In the genomic region with DNA sequence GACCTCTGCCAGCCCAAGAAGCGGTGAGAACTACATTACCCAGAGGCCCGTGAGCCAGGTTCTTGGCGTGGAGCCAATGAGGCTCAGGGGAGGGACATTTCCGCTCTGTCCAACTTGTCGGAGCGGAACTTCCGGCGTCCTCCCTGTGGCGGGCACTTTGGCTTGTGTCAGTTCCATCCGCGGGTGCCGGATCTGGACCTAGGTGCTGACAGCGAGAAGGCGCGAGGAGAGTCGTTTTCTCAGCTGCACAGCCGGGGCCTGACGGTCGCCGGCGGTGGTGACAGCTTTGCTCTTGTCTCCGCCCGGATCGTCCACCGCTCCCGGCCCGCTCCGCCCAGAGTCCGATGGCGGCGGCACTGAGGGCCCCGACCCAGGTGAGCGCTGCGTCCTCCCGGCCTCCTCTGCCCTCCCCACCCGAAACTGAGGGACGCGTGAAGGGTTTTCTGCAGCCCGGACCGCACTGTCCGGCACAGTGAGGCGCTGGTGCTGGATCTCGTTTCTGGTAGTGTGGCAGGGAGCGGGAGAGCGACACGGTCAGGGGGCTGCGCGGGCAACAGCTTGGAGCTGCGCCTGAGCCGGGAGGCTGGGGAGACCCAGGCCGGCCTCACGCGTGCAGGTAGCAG, we compare ENCODE assay signal across 1 cellular context.
A peak's percentile ranks its signal among the peaks of the same experiment; 100 is the strongest.
TF ChIP-seq lines count a peak whose summit lies in the region.

A gene (plus strand): TSS at position 125 of the 623 bp plus-strand sequence. CDS start 4,461 bp downstream, outside the sequence.

TF ChIP-seq in HepG2, 621 proteins besides CTCF, POLR2A, EP300 and RAD21 (continued from another document and continues in another):
- TF ChIP-seq, protein P1, sequence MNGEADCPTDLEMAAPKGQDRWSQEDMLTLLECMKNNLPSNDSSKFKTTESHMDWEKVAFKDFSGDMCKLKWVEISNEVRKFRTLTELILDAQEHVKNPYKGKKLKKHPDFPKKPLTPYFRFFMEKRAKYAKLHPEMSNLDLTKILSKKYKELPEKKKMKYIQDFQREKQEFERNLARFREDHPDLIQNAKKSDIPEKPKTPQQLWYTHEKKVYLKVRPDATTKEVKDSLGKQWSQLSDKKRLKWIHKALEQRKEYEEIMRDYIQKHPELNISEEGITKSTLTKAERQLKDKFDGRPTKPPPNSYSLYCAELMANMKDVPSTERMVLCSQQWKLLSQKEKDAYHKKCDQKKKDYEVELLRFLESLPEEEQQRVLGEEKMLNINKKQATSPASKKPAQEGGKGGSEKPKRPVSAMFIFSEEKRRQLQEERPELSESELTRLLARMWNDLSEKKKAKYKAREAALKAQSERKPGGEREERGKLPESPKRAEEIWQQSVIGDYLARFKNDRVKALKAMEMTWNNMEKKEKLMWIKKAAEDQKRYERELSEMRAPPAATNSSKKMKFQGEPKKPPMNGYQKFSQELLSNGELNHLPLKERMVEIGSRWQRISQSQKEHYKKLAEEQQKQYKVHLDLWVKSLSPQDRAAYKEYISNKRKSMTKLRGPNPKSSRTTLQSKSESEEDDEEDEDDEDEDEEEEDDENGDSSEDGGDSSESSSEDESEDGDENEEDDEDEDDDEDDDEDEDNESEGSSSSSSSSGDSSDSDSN (CRISPR knock-in tag; IDR thresholded peaks at IDR 0.05) = peak; percentile 68
- no peak for TF ChIP-seq ZNF10 (CRISPR knock-in tag; IDR thresholded peaks at IDR 0.05; ENCODE audit: borderline replicate concordance, low read depth)
- TF ChIP-seq ZNF562 (CRISPR knock-in tag; IDR thresholded peaks at IDR 0.05; ENCODE audit: borderline replicate concordance) = no peak
- TF ChIP-seq, protein P2, sequence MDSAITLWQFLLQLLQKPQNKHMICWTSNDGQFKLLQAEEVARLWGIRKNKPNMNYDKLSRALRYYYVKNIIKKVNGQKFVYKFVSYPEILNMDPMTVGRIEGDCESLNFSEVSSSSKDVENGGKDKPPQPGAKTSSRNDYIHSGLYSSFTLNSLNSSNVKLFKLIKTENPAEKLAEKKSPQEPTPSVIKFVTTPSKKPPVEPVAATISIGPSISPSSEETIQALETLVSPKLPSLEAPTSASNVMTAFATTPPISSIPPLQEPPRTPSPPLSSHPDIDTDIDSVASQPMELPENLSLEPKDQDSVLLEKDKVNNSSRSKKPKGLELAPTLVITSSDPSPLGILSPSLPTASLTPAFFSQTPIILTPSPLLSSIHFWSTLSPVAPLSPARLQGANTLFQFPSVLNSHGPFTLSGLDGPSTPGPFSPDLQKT (CRISPR knock-in tag; IDR thresholded peaks at IDR 0.05; ENCODE audit: borderline replicate concordance) = no peak
- TF ChIP-seq MZF1 (CRISPR knock-in tag; IDR thresholded peaks at IDR 0.05; ENCODE audit: borderline replicate concordance) = no peak
- peak; percentile 36; the same call in 1 of the 2 replicates for TF ChIP-seq CBX5 (CRISPR knock-in tag; IDR thresholded peaks at IDR 0.05; ENCODE audit: borderline replicate concordance)
- peak; percentile 67 for TF ChIP-seq KMT2B (CRISPR knock-in tag; IDR thresholded peaks at IDR 0.05)
- TF ChIP-seq ZNF713 (CRISPR knock-in tag; IDR thresholded peaks at IDR 0.05) = no peak
- no peak for TF ChIP-seq ZFP36 (IDR thresholded peaks at IDR 0.05; ENCODE audit: borderline replicate concordance, low read depth, low read length, partially characterized antibody)
- TF ChIP-seq YEATS2 (CRISPR knock-in tag; IDR thresholded peaks at IDR 0.05; ENCODE audit: borderline replicate concordance) = peak; percentile 84; the same call in 1 of the 2 replicates
- no peak for TF ChIP-seq PRMT3 (CRISPR knock-in tag; IDR thresholded peaks at IDR 0.05; ENCODE audit: borderline replicate concordance, low read depth)
- TF ChIP-seq GPN1 (CRISPR knock-in tag; IDR thresholded peaks at IDR 0.05; ENCODE audit: borderline replicate concordance) = no peak
- TF ChIP-seq, protein P3, sequence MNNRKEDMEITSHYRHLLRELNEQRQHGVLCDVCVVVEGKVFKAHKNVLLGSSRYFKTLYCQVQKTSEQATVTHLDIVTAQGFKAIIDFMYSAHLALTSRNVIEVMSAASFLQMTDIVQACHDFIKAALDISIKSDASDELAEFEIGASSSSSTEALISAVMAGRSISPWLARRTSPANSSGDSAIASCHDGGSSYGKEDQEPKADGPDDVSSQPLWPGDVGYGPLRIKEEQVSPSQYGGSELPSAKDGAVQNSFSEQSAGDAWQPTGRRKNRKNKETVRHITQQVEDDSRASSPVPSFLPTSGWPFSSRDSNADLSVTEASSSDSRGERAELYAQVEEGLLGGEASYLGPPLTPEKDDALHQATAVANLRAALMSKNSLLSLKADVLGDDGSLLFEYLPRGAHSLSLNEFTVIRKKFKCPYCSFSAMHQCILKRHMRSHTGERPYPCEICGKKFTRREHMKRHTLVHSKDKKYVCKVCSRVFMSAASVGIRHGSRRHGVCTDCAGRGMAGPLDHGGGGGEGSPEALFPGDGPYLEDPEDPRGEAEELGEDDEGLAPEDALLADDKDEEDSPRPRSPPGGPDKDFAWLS (CRISPR knock-in tag; IDR thresholded peaks at IDR 0.05; ENCODE audit: borderline replicate concordance) = no peak
- TF ChIP-seq CBX1 (IDR thresholded peaks at IDR 0.05; ENCODE audit: low read depth) = no peak
- TF ChIP-seq ZNF446 (CRISPR knock-in tag; IDR thresholded peaks at IDR 0.05) = no peak
- no peak for TF ChIP-seq FOXK2 (IDR thresholded peaks at IDR 0.05)
- TF ChIP-seq GABPA (IDR thresholded peaks at IDR 0.05; ENCODE audit: low read depth, low read length) = peak; percentile 97
- peak; percentile 99 for TF ChIP-seq GABPA (CRISPR knock-in tag; IDR thresholded peaks at IDR 0.05; ENCODE audit: low read depth)
- TF ChIP-seq PPARG (CRISPR knock-in tag; conservative IDR thresholded peaks at IDR 0.05) = no peak
- no peak for TF ChIP-seq IKZF1 (IDR thresholded peaks at IDR 0.05)
- TF ChIP-seq ZNF556 (CRISPR knock-in tag; IDR thresholded peaks at IDR 0.05; ENCODE audit: borderline replicate concordance) = no peak
- no peak for TF ChIP-seq ZNF567 (CRISPR knock-in tag; IDR thresholded peaks at IDR 0.05; ENCODE audit: borderline replicate concordance)
- peak; percentile 100 for TF ChIP-seq SAP130 (CRISPR knock-in tag; IDR thresholded peaks at IDR 0.05; ENCODE audit: low read depth)
- no peak; the same call in 1 of the 2 replicates for TF ChIP-seq HNF4A (CRISPR knock-in tag; IDR thresholded peaks at IDR 0.05)
- no peak; the same call in 1 of the 2 replicates for TF ChIP-seq NFKB2 (CRISPR knock-in tag; IDR thresholded peaks at IDR 0.05; ENCODE audit: borderline replicate concordance)
- TF ChIP-seq ELF3 (CRISPR knock-in tag; IDR thresholded peaks at IDR 0.05) = peak; percentile 71
- no peak for TF ChIP-seq ZNF768 (CRISPR knock-in tag; IDR thresholded peaks at IDR 0.05)
- TF ChIP-seq ZSCAN22 (CRISPR knock-in tag; IDR thresholded peaks at IDR 0.05) = peak; percentile 100
- TF ChIP-seq STAT5B (CRISPR knock-in tag; IDR thresholded peaks at IDR 0.05) = no peak
- peak; percentile 70; the same call in 1 of the 2 replicates for TF ChIP-seq ZSCAN21 (CRISPR knock-in tag; IDR thresholded peaks at IDR 0.05; ENCODE audit: borderline replicate concordance)
- no peak for TF ChIP-seq ZNF263 (CRISPR knock-in tag; IDR thresholded peaks at IDR 0.05)
- TF ChIP-seq, protein P4, sequence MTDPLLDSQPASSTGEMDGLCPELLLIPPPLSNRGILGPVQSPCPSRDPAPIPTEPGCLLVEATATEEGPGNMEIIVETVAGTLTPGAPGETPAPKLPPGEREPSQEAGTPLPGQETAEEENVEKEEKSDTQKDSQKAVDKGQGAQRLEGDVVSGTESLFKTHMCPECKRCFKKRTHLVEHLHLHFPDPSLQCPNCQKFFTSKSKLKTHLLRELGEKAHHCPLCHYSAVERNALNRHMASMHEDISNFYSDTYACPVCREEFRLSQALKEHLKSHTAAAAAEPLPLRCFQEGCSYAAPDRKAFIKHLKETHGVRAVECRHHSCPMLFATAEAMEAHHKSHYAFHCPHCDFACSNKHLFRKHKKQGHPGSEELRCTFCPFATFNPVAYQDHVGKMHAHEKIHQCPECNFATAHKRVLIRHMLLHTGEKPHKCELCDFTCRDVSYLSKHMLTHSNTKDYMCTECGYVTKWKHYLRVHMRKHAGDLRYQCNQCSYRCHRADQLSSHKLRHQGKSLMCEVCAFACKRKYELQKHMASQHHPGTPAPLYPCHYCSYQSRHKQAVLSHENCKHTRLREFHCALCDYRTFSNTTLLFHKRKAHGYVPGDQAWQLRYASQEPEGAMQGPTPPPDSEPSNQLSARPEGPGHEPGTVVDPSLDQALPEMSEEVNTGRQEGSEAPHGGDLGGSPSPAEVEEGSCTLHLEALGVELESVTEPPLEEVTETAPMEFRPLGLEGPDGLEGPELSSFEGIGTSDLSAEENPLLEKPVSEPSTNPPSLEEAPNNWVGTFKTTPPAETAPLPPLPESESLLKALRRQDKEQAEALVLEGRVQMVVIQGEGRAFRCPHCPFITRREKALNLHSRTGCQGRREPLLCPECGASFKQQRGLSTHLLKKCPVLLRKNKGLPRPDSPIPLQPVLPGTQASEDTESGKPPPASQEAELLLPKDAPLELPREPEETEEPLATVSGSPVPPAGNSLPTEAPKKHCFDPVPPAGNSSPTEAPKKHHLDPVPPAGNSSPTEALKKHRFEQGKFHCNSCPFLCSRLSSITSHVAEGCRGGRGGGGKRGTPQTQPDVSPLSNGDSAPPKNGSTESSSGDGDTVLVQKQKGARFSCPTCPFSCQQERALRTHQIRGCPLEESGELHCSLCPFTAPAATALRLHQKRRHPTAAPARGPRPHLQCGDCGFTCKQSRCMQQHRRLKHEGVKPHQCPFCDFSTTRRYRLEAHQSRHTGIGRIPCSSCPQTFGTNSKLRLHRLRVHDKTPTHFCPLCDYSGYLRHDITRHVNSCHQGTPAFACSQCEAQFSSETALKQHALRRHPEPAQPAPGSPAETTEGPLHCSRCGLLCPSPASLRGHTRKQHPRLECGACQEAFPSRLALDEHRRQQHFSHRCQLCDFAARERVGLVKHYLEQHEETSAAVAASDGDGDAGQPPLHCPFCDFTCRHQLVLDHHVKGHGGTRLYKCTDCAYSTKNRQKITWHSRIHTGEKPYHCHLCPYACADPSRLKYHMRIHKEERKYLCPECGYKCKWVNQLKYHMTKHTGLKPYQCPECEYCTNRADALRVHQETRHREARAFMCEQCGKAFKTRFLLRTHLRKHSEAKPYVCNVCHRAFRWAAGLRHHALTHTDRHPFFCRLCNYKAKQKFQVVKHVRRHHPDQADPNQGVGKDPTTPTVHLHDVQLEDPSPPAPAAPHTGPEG (CRISPR knock-in tag; IDR thresholded peaks at IDR 0.05) = no peak
- TF ChIP-seq ZNF225 (CRISPR knock-in tag; IDR thresholded peaks at IDR 0.05) = 0 out of 2 replicates have a peak, but pooled peaks have one; percentile 64
- TF ChIP-seq MEF2D (CRISPR knock-in tag; IDR thresholded peaks at IDR 0.05) = peak; percentile 75; the same call in 1 of the 2 replicates
- TF ChIP-seq AGO2 (optimal IDR thresholded peaks at IDR 0.05; ENCODE audit: low read depth, low read length) = no peak
- no peak for TF ChIP-seq SATB2 (CRISPR knock-in tag; IDR thresholded peaks at IDR 0.05)
- TF ChIP-seq GATA4 (IDR thresholded peaks at IDR 0.05; ENCODE audit: borderline replicate concordance, low read depth) = no peak
- TF ChIP-seq ZNF775 (CRISPR knock-in tag; IDR thresholded peaks at IDR 0.05; ENCODE audit: borderline replicate concordance) = no peak
- TF ChIP-seq, protein P5, sequence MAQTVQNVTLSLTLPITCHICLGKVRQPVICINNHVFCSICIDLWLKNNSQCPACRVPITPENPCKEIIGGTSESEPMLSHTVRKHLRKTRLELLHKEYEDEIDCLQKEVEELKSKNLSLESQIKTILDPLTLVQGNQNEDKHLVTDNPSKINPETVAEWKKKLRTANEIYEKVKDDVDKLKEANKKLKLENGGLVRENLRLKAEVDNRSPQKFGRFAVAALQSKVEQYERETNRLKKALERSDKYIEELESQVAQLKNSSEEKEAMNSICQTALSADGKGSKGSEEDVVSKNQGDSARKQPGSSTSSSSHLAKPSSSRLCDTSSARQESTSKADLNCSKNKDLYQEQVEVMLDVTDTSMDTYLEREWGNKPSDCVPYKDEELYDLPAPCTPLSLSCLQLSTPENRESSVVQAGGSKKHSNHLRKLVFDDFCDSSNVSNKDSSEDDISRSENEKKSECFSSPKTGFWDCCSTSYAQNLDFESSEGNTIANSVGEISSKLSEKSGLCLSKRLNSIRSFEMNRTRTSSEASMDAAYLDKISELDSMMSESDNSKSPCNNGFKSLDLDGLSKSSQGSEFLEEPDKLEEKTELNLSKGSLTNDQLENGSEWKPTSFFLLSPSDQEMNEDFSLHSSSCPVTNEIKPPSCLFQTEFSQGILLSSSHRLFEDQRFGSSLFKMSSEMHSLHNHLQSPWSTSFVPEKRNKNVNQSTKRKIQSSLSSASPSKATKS (CRISPR knock-in tag; IDR thresholded peaks at IDR 0.05) = no peak
- TF ChIP-seq SP140L (CRISPR knock-in tag; IDR thresholded peaks at IDR 0.05; ENCODE audit: borderline replicate concordance) = no peak
- TF ChIP-seq, protein P6, sequence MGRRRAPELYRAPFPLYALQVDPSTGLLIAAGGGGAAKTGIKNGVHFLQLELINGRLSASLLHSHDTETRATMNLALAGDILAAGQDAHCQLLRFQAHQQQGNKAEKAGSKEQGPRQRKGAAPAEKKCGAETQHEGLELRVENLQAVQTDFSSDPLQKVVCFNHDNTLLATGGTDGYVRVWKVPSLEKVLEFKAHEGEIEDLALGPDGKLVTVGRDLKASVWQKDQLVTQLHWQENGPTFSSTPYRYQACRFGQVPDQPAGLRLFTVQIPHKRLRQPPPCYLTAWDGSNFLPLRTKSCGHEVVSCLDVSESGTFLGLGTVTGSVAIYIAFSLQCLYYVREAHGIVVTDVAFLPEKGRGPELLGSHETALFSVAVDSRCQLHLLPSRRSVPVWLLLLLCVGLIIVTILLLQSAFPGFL (CRISPR knock-in tag; IDR thresholded peaks at IDR 0.05) = no peak
- TF ChIP-seq ATF7-NPFF (CRISPR knock-in tag; IDR thresholded peaks at IDR 0.05; ENCODE audit: low read depth) = 0 out of 2 replicates have a peak, but pooled peaks have one; percentile 73
- TF ChIP-seq HOXA9 (CRISPR knock-in tag; IDR thresholded peaks at IDR 0.05; ENCODE audit: borderline replicate concordance) = no peak
- TF ChIP-seq ARNTL (CRISPR knock-in tag; IDR thresholded peaks at IDR 0.05) = no peak
- peak; percentile 58; the same call in 1 of the 2 replicates for TF ChIP-seq DMAP1 (CRISPR knock-in tag; IDR thresholded peaks at IDR 0.05)
- TF ChIP-seq SMAD1 (CRISPR knock-in tag; IDR thresholded peaks at IDR 0.05; ENCODE audit: borderline replicate concordance, low read depth) = no peak
- peak; percentile 59; the same call in 1 of the 2 replicates for TF ChIP-seq TAF1 (CRISPR knock-in tag; IDR thresholded peaks at IDR 0.05)
- TF ChIP-seq, protein P7, sequence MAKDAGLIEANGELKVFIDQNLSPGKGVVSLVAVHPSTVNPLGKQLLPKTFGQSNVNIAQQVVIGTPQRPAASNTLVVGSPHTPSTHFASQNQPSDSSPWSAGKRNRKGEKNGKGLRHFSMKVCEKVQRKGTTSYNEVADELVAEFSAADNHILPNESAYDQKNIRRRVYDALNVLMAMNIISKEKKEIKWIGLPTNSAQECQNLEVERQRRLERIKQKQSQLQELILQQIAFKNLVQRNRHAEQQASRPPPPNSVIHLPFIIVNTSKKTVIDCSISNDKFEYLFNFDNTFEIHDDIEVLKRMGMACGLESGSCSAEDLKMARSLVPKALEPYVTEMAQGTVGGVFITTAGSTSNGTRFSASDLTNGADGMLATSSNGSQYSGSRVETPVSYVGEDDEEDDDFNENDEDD (CRISPR knock-in tag; IDR thresholded peaks at IDR 0.05; ENCODE audit: borderline replicate concordance) = peak; percentile 97
- peak; percentile 77; the same call in 1 of the 2 replicates for TF ChIP-seq ZNF724P (CRISPR knock-in tag; IDR thresholded peaks at IDR 0.05; ENCODE audit: borderline replicate concordance)
